In genomic region chr13:19960673-19961015, GRCh38 we compare ENCODE assay signal across 8 cellular contexts. TPM values are rescaled to one million over a fixed set of nuclear protein-coding genes. Genes with fewer than 3 reads are reported as not detected.
DNase-seq lines count a peak whose midpoint lies in the region; ATAC-seq, FAIRE-seq and TF ChIP-seq lines count a peak whose summit lies in the region.

No MANE protein-coding gene starts in this region.

- CTCF ChIA-PET in BJ (lab: Yijun Ruan, JAX), result interaction anchor here (0.9 to 1.1 kb wide), 3 partner anchors 8 to 97 kb away, joined by 3 to 7 read pairs (median 4); partner anchors contain the start of gene ZMYM5
- CTCF ChIA-PET in K562 (lab: Yijun Ruan, JAX; ENCODE audit: low intra/inter-chr PET ratio), result interaction anchor here (1.4 kb wide), 1 partner anchor 96 kb away, joined by 3 read pairs; no protein-coding TSS in a partner anchor

- H3K56ac ChIP-seq in mesendoderm (ENCODE audit: low read length), result no peak overlapping the region

- H3K79me1 ChIP-seq in mesendoderm (ENCODE audit: low read length), result no peaks in the 10 kb centered on the region

- no peak overlapping the region for H4K5ac ChIP-seq in mesendoderm (ENCODE audit: low read length)

- no peak for TF ChIP-seq EP300 in K562 (IDR thresholded peaks at IDR 0.05; ENCODE audit: low read length)

- no peaks in the 10 kb centered on the region for H3K9me1 ChIP-seq in K562 (ENCODE audit: control insufficient read depth, insufficient read depth, low read length)

- TSS peak; percentile 50 for BruUV-seq in K562 (replicated peaks; lab: Mats Ljungman, UMichigan)

- H3K79me2 ChIP-seq in K562 (ENCODE audit: control insufficient read depth, insufficient read depth, low read length) (peaks cover 52% of the 10 kb centered on the region), mesendoderm (ENCODE audit: control insufficient read depth, insufficient read depth, low read length) (peaks cover 36% of the 10 kb centered on the region)

- TF ChIP-seq CTCF in BJ (IDR thresholded peaks at IDR 0.05; ENCODE audit: insufficient read depth, low read depth, low read length), result no peak
- TF ChIP-seq CTCF in K562 (IDR thresholded peaks at IDR 0.05 in 2 of 3, conservative IDR thresholded peaks at IDR 0.05 in 1 of 3; ENCODE audit: insufficient read depth in 2 of 3, low read depth in 1 of 3, low read length in 3 of 3), result no peak

- H3K36me3 ChIP-seq in BJ (ENCODE audit: control insufficient read depth, insufficient read depth, low read length) (no peaks in the 10 kb centered on the region), K562 (ENCODE audit: control insufficient read depth, insufficient read depth, low read length) (peaks cover 23% of the 10 kb centered on the region), mesendoderm (ENCODE audit: control insufficient read depth, insufficient read depth, low read length) (no peaks in the 10 kb centered on the region)

- FAIRE-seq in K562 (lab: Jason Lieb, UNC), result no peak

- H3K9ac ChIP-seq in K562 (ENCODE audit: insufficient read depth in 1 of 2, low read depth in 2 of 2, low read length in 2 of 2) (peak overlapping the region in 1 of 2 experiments; percentile 20; a peak in 2 of 4 replicates), mesendoderm (ENCODE audit: low read length) (peak overlapping the region; percentile 36)

- no peak overlapping the region for H3K27ac ChIP-seq in K562 (ENCODE audit: extremely low read depth, low read depth, low read length)
- H3K27ac ChIP-seq in mesendoderm (ENCODE audit: low read depth, low read length), result no peak overlapping the region

- 61% methylated on average over 2 of the region's 2 CpGs for whole genome bisulfite sequencing in K562 (ENCODE audit: insufficient coverage, low coverage, missing lambda C conversion rate)
- WGBS in mesendoderm (ENCODE audit: extremely low coverage, insufficient coverage, low lambda C conversion rate), result no CpG with 5 or more reads among the region's 2 CpGs

- H3K4me3 ChIP-seq in BJ (ENCODE audit: low read depth, low read length) (peak overlapping the region; percentile 21), K562 (no peak overlapping the region), mesendoderm (ENCODE audit: low read length) (no peak overlapping the region)

- no peaks in the 10 kb centered on the region for H3K9me3 ChIP-seq in K562 (replicated peaks; ENCODE audit: control insufficient read depth, insufficient read depth, low read depth, low read length)

- no peak for TF ChIP-seq RAD21 in K562 (CRISPR knock-in tag; conservative IDR thresholded peaks at IDR 0.05 in 1 of 2, IDR thresholded peaks at IDR 0.05 in 1 of 2)

- DNase-seq in BJ (ENCODE audit: low read depth), result no peak
- peak; percentile 10 for DNase-seq in KBM-7
- DNase-seq in K562 (ENCODE audit: extremely low read depth in 1 of 4, low spot score in 3 of 4), result no peak
- DNase-seq in mesendoderm, result no peak
- DNase-seq in GM03348 (ENCODE audit: low spot score), result no peak
- no peak for DNase-seq in NCI-H345 treated with DMSO at 0.1 percent for 48 hours (lab: John Stamatoyannopoulos, UW; ENCODE audit: unreplicated experiment)
- no peak for DNase-seq in NCI-H1048 (lab: John Stamatoyannopoulos, UW)

- intact Hi-C loops in K562 (cut with micrococcal nuclease), result loop anchor here (5.0 kb wide), 1 partner anchor 98 kb away; the partner anchor contains the start of gene ZMYM5

- peaks cover 0 to 14% of the 10 kb centered on the region in 2 experiments; a peak in 2 of 5 replicates for H3K4me1 ChIP-seq in K562 (replicated peaks in 1 of 2; ENCODE audit: control insufficient read depth in 2 of 2, insufficient read depth in 2 of 2, low read length in 2 of 2)
- no peaks in the 10 kb centered on the region for H3K4me1 ChIP-seq in mesendoderm (ENCODE audit: control insufficient read depth, low read depth, low read length)

- in situ Hi-C loops in KBM-7 (cut with MboI; ENCODE audit: low pct_unique_long_range_greater_than_20kb, low sequenced_read_pairs) (loop anchor here (25.0 kb wide), 1 partner anchor 98 kb away; the partner anchor contains the start of gene ZMYM5), K562 (cut with MboI) (no loop called here)

- H2AK5ac ChIP-seq in mesendoderm (ENCODE audit: low read length), result no peak overlapping the region

- no peak overlapping the region for H2BK15ac ChIP-seq in mesendoderm (replicated peaks; ENCODE audit: low read depth)

- TF ChIP-seq POLR2A in K562 (conservative IDR thresholded peaks at IDR 0.05), result no peak

- ATAC-seq in K562, result no peak
- no peak for ATAC-seq in HG02970 (IDR thresholded peaks at IDR 0.05; ENCODE audit: low FRiP score, unreplicated experiment)

- H3K23ac ChIP-seq in mesendoderm (ENCODE audit: low read length), result no peak overlapping the region

- no peaks in the 10 kb centered on the region for H4K20me1 ChIP-seq in K562 (replicated peaks; ENCODE audit: control insufficient read depth, insufficient read depth, low read length)

- no peaks in the 10 kb centered on the region for H3K27me3 ChIP-seq in BJ (ENCODE audit: control insufficient read depth, insufficient read depth, low read length)
- H3K27me3 ChIP-seq in K562 (ENCODE audit: control insufficient read depth in 2 of 2, insufficient read depth in 2 of 2, low read length in 2 of 2), result no peaks in the 10 kb centered on the region
- H3K27me3 ChIP-seq in mesendoderm (ENCODE audit: insufficient read depth, low read length, poor library complexity), result no peaks in the 10 kb centered on the region

- H3K4me2 ChIP-seq in K562 (ENCODE audit: insufficient read depth, low read length), result peak overlapping the region; percentile 79
- peak overlapping the region; percentile 41 for H3K4me2 ChIP-seq in mesendoderm (ENCODE audit: low read length)

- H3K18ac ChIP-seq in mesendoderm (ENCODE audit: low read length), result no peak overlapping the region

- no peak overlapping the region for H2BK120ac ChIP-seq in mesendoderm (ENCODE audit: low read depth, low read length)

- H4K8ac ChIP-seq in mesendoderm (ENCODE audit: low read depth, low read length), result no peak overlapping the region

- H2BK5ac ChIP-seq in mesendoderm (ENCODE audit: low read length), result no peak overlapping the region

- H3K4ac ChIP-seq in mesendoderm (ENCODE audit: low read depth, low read length), result no peak overlapping the region

- POLR2A ChIA-PET in BJ (lab: Charles Lee) (no interaction called here), K562 (lab: Yijun Ruan, JAX) (interaction anchor here (1.0 kb wide), 1 partner anchor 183 kb away, joined by 3 read pairs; no protein-coding TSS in a partner anchor)

- H2AFZ ChIP-seq in K562 (ENCODE audit: low read depth, low read length), result no peak overlapping the region

TF ChIP-seq in K562, 482 proteins besides CTCF, POLR2A, EP300 and RAD21:
- no peak for TF ChIP-seq HNRNPK (IDR thresholded peaks at IDR 0.05; ENCODE audit: low read depth, low read length, poor library complexity, severe bottlenecking)

RNA-seq across cellular contexts. Expression of gene ZMYM2, which starts 2.1 kb away (rescaled TPM):
- polyA plus RNA-seq in BJ (2011; rRNA removed) (11.6 and 29.5 TPM in 2 replicates), K562 (2011; rRNA removed) (34.0 and 48.8 TPM in 2 replicates), K562 (2014; fragmentation: Illumina TruSeq; extraction: Trizol) (26.8 and 32.1 TPM in 2 replicates), K562 (2014; fragmentation: Nextera tagmentation; extraction: Ambion mirVana) (1 to 10 TPM; 5.0 to 8.8 TPM), K562 (2014; rRNA removed) (16.4 and 19.3 TPM in 2 replicates)
- 22.2 and 23.1 TPM in 2 replicates for polyA minus RNA-seq in BJ (2011; rRNA and poly(A)+ RNA removed)
- total RNA-seq in K562 (2011; cell fraction: chromatin; rRNA removed; ENCODE audit: low replicate concordance), result 57.2 and 213 TPM in 2 replicates
- total RNA-seq in K562 (2011; cell fraction: nucleolus; rRNA removed), result 22.0 and 33.7 TPM in 2 replicates
- total RNA-seq in K562 (2011; cell fraction: nucleoplasm; rRNA removed), result 68.9 and 81.1 TPM in 2 replicates
- total RNA-seq in K562 (2014; rRNA removed) (15.3 and 16.8 TPM in 2 replicates), K562 (2014; rRNA removed; fragmentation: Illumina TruSeq; extraction: Trizol) (41.2 and 41.8 TPM in 2 replicates), K562 (2015; rRNA removed; fragmentation: Illumina TruSeq; extraction: Trizol) (34.2 and 38.2 TPM in 2 replicates), K562 (2021) (26.0 and 26.8 TPM in 2 replicates)
- polyA plus RNA-seq in K562 (2011; cell fraction: cytosol; rRNA removed), result 4.8 and 12.3 TPM in 2 replicates
- polyA plus RNA-seq in K562 (2011; cell fraction: nucleus; rRNA removed), result 27.1 and 49.7 TPM in 2 replicates
- 16.3 and 17.7 TPM in 2 replicates for polyA plus RNA-seq in K562 (2012)
- polyA minus RNA-seq in K562 (2011; rRNA and poly(A)+ RNA removed), result 72.8 and 89.2 TPM in 2 replicates
- 18.1 and 18.4 TPM in 2 replicates for polyA minus RNA-seq in K562 (2011; cell fraction: cytosol; rRNA and poly(A)+ RNA removed)
- 34.2 and 60.9 TPM in 2 replicates for polyA minus RNA-seq in K562 (2011; cell fraction: nucleus; rRNA and poly(A)+ RNA removed)
- 82.0 TPM for polyA plus RNA-seq in mesendoderm (2013, experiment 1 of 2)
- 83.9 TPM for polyA plus RNA-seq in mesendoderm (2013, experiment 2 of 2)
